Comparison of ENCODE assay signal across 1 cellular context in the genomic region with DNA sequence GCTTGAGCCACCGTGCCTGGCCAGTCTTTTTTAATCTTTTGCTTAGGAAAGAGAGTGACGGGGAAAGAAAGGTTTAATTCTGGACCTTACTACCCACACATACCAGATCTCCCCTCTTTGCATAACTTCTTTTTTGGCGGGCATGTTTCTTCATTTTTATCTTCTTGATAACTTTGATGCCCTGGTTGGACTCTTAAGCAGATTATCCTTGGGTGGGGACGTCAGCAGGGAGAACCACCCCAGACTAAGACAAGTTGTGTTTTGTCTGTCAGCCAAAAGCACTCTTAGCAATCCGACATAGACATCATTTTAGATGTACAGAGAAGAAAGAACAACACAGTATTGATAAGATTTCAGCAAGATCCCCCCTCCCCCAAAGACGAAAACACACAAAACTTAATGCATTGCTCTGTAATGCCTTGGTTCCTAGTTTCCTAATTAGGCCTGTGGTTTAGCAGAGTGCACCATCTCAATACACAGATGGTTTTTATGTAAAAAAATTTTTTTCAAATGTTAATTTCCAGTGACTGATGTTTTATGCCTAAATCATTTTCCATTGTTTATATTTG.
A peak's percentile ranks its signal among the peaks of the same experiment; 100 is the strongest.
TF ChIP-seq lines count a peak whose summit lies in the region.

No MANE protein-coding gene starts in this region.

TF ChIP-seq in GM12878, 131 proteins besides CTCF, POLR2A, EP300 and RAD21 (continued from another document and continues in another):
- TF ChIP-seq, protein P1, sequence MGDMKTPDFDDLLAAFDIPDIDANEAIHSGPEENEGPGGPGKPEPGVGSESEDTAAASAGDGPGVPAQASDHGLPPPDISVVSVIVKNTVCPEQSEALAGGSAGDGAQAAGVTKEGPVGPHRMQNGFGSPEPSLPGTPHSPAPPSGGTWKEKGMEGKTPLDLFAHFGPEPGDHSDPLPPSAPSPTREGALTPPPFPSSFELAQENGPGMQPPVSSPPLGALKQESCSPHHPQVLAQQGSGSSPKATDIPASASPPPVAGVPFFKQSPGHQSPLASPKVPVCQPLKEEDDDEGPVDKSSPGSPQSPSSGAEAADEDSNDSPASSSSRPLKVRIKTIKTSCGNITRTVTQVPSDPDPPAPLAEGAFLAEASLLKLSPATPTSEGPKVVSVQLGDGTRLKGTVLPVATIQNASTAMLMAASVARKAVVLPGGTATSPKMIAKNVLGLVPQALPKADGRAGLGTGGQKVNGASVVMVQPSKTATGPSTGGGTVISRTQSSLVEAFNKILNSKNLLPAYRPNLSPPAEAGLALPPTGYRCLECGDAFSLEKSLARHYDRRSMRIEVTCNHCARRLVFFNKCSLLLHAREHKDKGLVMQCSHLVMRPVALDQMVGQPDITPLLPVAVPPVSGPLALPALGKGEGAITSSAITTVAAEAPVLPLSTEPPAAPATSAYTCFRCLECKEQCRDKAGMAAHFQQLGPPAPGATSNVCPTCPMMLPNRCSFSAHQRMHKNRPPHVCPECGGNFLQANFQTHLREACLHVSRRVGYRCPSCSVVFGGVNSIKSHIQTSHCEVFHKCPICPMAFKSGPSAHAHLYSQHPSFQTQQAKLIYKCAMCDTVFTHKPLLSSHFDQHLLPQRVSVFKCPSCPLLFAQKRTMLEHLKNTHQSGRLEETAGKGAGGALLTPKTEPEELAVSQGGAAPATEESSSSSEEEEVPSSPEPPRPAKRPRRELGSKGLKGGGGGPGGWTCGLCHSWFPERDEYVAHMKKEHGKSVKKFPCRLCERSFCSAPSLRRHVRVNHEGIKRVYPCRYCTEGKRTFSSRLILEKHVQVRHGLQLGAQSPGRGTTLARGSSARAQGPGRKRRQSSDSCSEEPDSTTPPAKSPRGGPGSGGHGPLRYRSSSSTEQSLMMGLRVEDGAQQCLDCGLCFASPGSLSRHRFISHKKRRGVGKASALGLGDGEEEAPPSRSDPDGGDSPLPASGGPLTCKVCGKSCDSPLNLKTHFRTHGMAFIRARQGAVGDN (IDR thresholded peaks at IDR 0.05), result peak; percentile 18; the same call in 1 of the 2 replicates
- TF ChIP-seq MXI1 (IDR thresholded peaks at IDR 0.05; ENCODE audit: low read depth, low read length), result no peak
- TF ChIP-seq RUNX3 (IDR thresholded peaks at IDR 0.05; ENCODE audit: low read length), result peak; percentile 74
- TF ChIP-seq, protein P2, sequence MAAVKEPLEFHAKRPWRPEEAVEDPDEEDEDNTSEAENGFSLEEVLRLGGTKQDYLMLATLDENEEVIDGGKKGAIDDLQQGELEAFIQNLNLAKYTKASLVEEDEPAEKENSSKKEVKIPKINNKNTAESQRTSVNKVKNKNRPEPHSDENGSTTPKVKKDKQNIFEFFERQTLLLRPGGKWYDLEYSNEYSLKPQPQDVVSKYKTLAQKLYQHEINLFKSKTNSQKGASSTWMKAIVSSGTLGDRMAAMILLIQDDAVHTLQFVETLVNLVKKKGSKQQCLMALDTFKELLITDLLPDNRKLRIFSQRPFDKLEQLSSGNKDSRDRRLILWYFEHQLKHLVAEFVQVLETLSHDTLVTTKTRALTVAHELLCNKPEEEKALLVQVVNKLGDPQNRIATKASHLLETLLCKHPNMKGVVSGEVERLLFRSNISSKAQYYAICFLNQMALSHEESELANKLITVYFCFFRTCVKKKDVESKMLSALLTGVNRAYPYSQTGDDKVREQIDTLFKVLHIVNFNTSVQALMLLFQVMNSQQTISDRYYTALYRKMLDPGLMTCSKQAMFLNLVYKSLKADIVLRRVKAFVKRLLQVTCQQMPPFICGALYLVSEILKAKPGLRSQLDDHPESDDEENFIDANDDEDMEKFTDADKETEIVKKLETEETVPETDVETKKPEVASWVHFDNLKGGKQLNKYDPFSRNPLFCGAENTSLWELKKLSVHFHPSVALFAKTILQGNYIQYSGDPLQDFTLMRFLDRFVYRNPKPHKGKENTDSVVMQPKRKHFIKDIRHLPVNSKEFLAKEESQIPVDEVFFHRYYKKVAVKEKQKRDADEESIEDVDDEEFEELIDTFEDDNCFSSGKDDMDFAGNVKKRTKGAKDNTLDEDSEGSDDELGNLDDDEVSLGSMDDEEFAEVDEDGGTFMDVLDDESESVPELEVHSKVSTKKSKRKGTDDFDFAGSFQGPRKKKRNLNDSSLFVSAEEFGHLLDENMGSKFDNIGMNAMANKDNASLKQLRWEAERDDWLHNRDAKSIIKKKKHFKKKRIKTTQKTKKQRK (IDR thresholded peaks at IDR 0.05; ENCODE audit: low read depth, low read length), result no peak
- TF ChIP-seq HCFC1 (IDR thresholded peaks at IDR 0.05; ENCODE audit: low read length), result no peak
- no peak for TF ChIP-seq KAT2A (conservative IDR thresholded peaks at IDR 0.05; ENCODE audit: control insufficient read depth, low read depth, low read length)
- no peak for TF ChIP-seq RELA (IDR thresholded peaks at IDR 0.05; ENCODE audit: borderline replicate concordance, partially characterized antibody)
- TF ChIP-seq FOS (IDR thresholded peaks at IDR 0.05; ENCODE audit: borderline replicate concordance, extremely low read depth, insufficient read length), result no peak
- no peak for TF ChIP-seq YY1 (IDR thresholded peaks at IDR 0.05; ENCODE audit: low read depth, low read length)
- TF ChIP-seq CEBPB (IDR thresholded peaks at IDR 0.05; ENCODE audit: borderline replicate concordance in 1 of 2, low read depth in 2 of 2, low read length in 2 of 2), result no peak
- TF ChIP-seq HDAC6 (IDR thresholded peaks at IDR 0.05; ENCODE audit: unreplicated experiment), result no peak
- TF ChIP-seq ASH2L (IDR thresholded peaks at IDR 0.05; ENCODE audit: borderline replicate concordance, low read depth), result no peak
- peak; percentile 29; the same call in 1 of the 2 replicates for TF ChIP-seq POLR2AphosphoS2 (IDR thresholded peaks at IDR 0.05; ENCODE audit: low read depth, low read length)
- 0 out of 4 replicates have a peak, but pooled peaks of 1 of the 2 experiments have one; percentile 11 for TF ChIP-seq BHLHE40 (IDR thresholded peaks at IDR 0.05; ENCODE audit: borderline replicate concordance in 1 of 2, low read depth in 2 of 2, low read length in 1 of 2)
- TF ChIP-seq IRF4 (IDR thresholded peaks at IDR 0.05; ENCODE audit: low read depth, low read length), result no peak
- TF ChIP-seq KDM1A (IDR thresholded peaks at IDR 0.05; ENCODE audit: borderline replicate concordance), result no peak
- no peak for TF ChIP-seq SPI1 (IDR thresholded peaks at IDR 0.05; ENCODE audit: borderline replicate concordance, insufficient read depth, low read depth, low read length)
- TF ChIP-seq, protein P3, sequence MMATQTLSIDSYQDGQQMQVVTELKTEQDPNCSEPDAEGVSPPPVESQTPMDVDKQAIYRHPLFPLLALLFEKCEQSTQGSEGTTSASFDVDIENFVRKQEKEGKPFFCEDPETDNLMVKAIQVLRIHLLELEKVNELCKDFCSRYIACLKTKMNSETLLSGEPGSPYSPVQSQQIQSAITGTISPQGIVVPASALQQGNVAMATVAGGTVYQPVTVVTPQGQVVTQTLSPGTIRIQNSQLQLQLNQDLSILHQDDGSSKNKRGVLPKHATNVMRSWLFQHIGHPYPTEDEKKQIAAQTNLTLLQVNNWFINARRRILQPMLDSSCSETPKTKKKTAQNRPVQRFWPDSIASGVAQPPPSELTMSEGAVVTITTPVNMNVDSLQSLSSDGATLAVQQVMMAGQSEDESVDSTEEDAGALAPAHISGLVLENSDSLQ (IDR thresholded peaks at IDR 0.05), result no peak
- 0 out of 2 replicates have a peak, but pooled peaks have one; percentile 18 for TF ChIP-seq MTA3 (IDR thresholded peaks at IDR 0.05; ENCODE audit: borderline replicate concordance, low read length)
- TF ChIP-seq TAF1 (IDR thresholded peaks at IDR 0.05; ENCODE audit: borderline replicate concordance, low read depth, low read length), result no peak
- no peak for TF ChIP-seq BACH1 (IDR thresholded peaks at IDR 0.05; ENCODE audit: borderline replicate concordance)
- TF ChIP-seq ATF7 (IDR thresholded peaks at IDR 0.05; ENCODE audit: low read depth), result no peak; the same call in 1 of the 2 replicates
- no peak for TF ChIP-seq HDGF (IDR thresholded peaks at IDR 0.05)
- TF ChIP-seq JUNB (IDR thresholded peaks at IDR 0.05), result no peak
- TF ChIP-seq SREBF1 (IDR thresholded peaks at IDR 0.05; ENCODE audit: low read length), result no peak
- no peak for TF ChIP-seq NRF1 (conservative IDR thresholded peaks at IDR 0.05; ENCODE audit: low read depth, low read length)
- no peak for TF ChIP-seq SP1 (IDR thresholded peaks at IDR 0.05; ENCODE audit: low read depth, low read length)
- TF ChIP-seq CHD2 (IDR thresholded peaks at IDR 0.05; ENCODE audit: borderline replicate concordance, low read depth, low read length), result peak; percentile 51; the same call in 1 of the 2 replicates
- no peak for TF ChIP-seq SMAD1 (IDR thresholded peaks at IDR 0.05; ENCODE audit: low read depth, partially characterized antibody)
- TF ChIP-seq TCF3 (IDR thresholded peaks at IDR 0.05; ENCODE audit: borderline replicate concordance, insufficient read depth, low read depth, low read length), result no peak
- TF ChIP-seq, protein P4, sequence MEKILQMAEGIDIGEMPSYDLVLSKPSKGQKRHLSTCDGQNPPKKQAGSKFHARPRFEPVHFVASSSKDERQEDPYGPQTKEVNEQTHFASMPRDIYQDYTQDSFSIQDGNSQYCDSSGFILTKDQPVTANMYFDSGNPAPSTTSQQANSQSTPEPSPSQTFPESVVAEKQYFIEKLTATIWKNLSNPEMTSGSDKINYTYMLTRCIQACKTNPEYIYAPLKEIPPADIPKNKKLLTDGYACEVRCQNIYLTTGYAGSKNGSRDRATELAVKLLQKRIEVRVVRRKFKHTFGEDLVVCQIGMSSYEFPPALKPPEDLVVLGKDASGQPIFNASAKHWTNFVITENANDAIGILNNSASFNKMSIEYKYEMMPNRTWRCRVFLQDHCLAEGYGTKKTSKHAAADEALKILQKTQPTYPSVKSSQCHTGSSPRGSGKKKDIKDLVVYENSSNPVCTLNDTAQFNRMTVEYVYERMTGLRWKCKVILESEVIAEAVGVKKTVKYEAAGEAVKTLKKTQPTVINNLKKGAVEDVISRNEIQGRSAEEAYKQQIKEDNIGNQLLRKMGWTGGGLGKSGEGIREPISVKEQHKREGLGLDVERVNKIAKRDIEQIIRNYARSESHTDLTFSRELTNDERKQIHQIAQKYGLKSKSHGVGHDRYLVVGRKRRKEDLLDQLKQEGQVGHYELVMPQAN (conservative IDR thresholded peaks at IDR 0.05), result no peak
- TF ChIP-seq, protein P5, sequence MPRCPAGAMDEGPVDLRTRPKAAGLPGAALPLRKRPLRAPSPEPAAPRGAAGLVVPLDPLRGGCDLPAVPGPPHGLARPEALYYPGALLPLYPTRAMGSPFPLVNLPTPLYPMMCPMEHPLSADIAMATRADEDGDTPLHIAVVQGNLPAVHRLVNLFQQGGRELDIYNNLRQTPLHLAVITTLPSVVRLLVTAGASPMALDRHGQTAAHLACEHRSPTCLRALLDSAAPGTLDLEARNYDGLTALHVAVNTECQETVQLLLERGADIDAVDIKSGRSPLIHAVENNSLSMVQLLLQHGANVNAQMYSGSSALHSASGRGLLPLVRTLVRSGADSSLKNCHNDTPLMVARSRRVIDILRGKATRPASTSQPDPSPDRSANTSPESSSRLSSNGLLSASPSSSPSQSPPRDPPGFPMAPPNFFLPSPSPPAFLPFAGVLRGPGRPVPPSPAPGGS (IDR thresholded peaks at IDR 0.05; ENCODE audit: borderline replicate concordance, insufficient read depth, low read depth, low read length, poor library complexity, severe bottlenecking), result no peak
- no peak for TF ChIP-seq ZNF274 (IDR thresholded peaks at IDR 0.05; ENCODE audit: insufficient read depth, insufficient read length)
- TF ChIP-seq PML (IDR thresholded peaks at IDR 0.05; ENCODE audit: low read length), result no peak
- TF ChIP-seq, protein P6, sequence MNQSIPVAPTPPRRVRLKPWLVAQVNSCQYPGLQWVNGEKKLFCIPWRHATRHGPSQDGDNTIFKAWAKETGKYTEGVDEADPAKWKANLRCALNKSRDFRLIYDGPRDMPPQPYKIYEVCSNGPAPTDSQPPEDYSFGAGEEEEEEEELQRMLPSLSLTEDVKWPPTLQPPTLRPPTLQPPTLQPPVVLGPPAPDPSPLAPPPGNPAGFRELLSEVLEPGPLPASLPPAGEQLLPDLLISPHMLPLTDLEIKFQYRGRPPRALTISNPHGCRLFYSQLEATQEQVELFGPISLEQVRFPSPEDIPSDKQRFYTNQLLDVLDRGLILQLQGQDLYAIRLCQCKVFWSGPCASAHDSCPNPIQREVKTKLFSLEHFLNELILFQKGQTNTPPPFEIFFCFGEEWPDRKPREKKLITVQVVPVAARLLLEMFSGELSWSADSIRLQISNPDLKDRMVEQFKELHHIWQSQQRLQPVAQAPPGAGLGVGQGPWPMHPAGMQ (IDR thresholded peaks at IDR 0.05; ENCODE audit: borderline replicate concordance), result no peak
- TF ChIP-seq ZBED1 (IDR thresholded peaks at IDR 0.05; ENCODE audit: borderline replicate concordance), result no peak
- no peak for TF ChIP-seq SIN3A (IDR thresholded peaks at IDR 0.05; ENCODE audit: low read depth, low read length)
- TF ChIP-seq CHD4 (IDR thresholded peaks at IDR 0.05), result no peak
- no peak for TF ChIP-seq ESRRA (IDR thresholded peaks at IDR 0.05; ENCODE audit: low read length)
- TF ChIP-seq JUND (IDR thresholded peaks at IDR 0.05; ENCODE audit: low read depth, low read length), result no peak
- TF ChIP-seq DPF2 (IDR thresholded peaks at IDR 0.05), result no peak
- no peak for TF ChIP-seq SREBF2 (IDR thresholded peaks at IDR 0.05; ENCODE audit: low read length)
- TF ChIP-seq, protein P7, sequence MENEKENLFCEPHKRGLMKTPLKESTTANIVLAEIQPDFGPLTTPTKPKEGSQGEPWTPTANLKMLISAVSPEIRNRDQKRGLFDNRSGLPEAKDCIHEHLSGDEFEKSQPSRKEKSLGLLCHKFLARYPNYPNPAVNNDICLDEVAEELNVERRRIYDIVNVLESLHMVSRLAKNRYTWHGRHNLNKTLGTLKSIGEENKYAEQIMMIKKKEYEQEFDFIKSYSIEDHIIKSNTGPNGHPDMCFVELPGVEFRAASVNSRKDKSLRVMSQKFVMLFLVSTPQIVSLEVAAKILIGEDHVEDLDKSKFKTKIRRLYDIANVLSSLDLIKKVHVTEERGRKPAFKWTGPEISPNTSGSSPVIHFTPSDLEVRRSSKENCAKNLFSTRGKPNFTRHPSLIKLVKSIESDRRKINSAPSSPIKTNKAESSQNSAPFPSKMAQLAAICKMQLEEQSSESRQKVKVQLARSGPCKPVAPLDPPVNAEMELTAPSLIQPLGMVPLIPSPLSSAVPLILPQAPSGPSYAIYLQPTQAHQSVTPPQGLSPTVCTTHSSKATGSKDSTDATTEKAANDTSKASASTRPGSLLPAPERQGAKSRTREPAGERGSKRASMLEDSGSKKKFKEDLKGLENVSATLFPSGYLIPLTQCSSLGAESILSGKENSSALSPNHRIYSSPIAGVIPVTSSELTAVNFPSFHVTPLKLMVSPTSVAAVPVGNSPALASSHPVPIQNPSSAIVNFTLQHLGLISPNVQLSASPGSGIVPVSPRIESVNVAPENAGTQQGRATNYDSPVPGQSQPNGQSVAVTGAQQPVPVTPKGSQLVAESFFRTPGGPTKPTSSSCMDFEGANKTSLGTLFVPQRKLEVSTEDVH (IDR thresholded peaks at IDR 0.05; ENCODE audit: low read depth, partially characterized antibody), result no peak
- TF ChIP-seq, protein P8, sequence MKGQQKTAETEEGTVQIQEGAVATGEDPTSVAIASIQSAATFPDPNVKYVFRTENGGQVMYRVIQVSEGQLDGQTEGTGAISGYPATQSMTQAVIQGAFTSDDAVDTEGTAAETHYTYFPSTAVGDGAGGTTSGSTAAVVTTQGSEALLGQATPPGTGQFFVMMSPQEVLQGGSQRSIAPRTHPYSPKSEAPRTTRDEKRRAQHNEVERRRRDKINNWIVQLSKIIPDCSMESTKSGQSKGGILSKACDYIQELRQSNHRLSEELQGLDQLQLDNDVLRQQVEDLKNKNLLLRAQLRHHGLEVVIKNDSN (IDR thresholded peaks at IDR 0.05; ENCODE audit: borderline replicate concordance, extremely low read length, insufficient read depth, low read depth, low read length), result no peak
- TF ChIP-seq NR2C1 (IDR thresholded peaks at IDR 0.05), result 0 out of 2 replicates have a peak, but pooled peaks have one; percentile 3
- TF ChIP-seq RB1 (IDR thresholded peaks at IDR 0.05; ENCODE audit: borderline replicate concordance), result no peak
- TF ChIP-seq RCOR1 (conservative IDR thresholded peaks at IDR 0.05; ENCODE audit: low read depth, low read length), result no peak
